In genomic region chr4:167896260-167896659, GRCh38 we compare ENCODE assay signal across 8 cellular contexts.
A peak's percentile ranks its signal among the peaks of the same experiment; 100 is the strongest.
DNase-seq lines count a peak whose midpoint lies in the region; ATAC-seq, FAIRE-seq and TF ChIP-seq lines count a peak whose summit lies in the region.
"Not testable (repeated sequence)": the region's sequence is repeated elsewhere in the genome, so short reads cannot be mapped to it uniquely, and the experiment has no call there.

No MANE protein-coding gene starts in this region.

- not testable (repeated sequence) for TF ChIP-seq POLR2A in endothelial cell of umbilical vein (IDR thresholded peaks at IDR 0.05; ENCODE audit: low read depth, low read length)

- peak overlapping the region; percentile 53 for H3K27ac Mint-ChIP-seq in Caco-2 (ENCODE audit: unreplicated experiment)
- peak overlapping the region; percentile 82; the same call in 1 of the 2 replicates for H3K27ac Mint-ChIP-seq in HFFc6

- H4K91ac ChIP-seq in trophoblast cell (ENCODE audit: low read depth, low read length): peak overlapping the region; percentile 85

- H3K27me3 ChIP-seq in Caco-2 (replicated peaks; ENCODE audit: control insufficient read depth, insufficient read depth, low read length); RWPE2 (ENCODE audit: insufficient read depth, poor library complexity, severe bottlenecking); brain microvascular endothelial cell (replicated peaks); endothelial cell of umbilical vein (ENCODE audit: control insufficient read depth in 2 of 2, insufficient read depth in 2 of 2, low read length in 2 of 2); trophoblast cell (ENCODE audit: insufficient read depth, low read length): not testable (repeated sequence)

- intact Hi-C loops in Caco-2 (cut with micrococcal nuclease; ENCODE audit: unreplicated experiment): loop anchor here (5.0 kb wide), 1 partner anchor 181 kb away; no protein-coding TSS in a partner anchor
- intact Hi-C loops in endothelial cell of umbilical vein (cut with micrococcal nuclease): not testable (repeated sequence)

- H3K4me3 ChIP-seq in Caco-2 (ENCODE audit: low read depth, low read length); brain microvascular endothelial cell (ENCODE audit: low read depth, low read length); endothelial cell of umbilical vein (replicated peaks in 1 of 3; ENCODE audit: insufficient read depth in 1 of 3, low read depth in 1 of 3, low read length in 3 of 3); trophoblast cell (ENCODE audit: low read depth, low read length): not testable (repeated sequence)
- H3K4me3 ChIP-seq in RWPE2 (ENCODE audit: severe bottlenecking): peak overlapping the region; percentile 14

- H3K18ac ChIP-seq in trophoblast cell (ENCODE audit: low read length): not testable (repeated sequence)

- no CpG with 5 or more reads among the region's 3 CpGs for WGBS in trophoblast cell (ENCODE audit: extremely low coverage, insufficient coverage, insufficient read length)

- H3K9ac ChIP-seq in endothelial cell of umbilical vein (replicated peaks; ENCODE audit: extremely low read depth, insufficient read depth, low read length); trophoblast cell (ENCODE audit: low read length): not testable (repeated sequence)

- not testable (repeated sequence) for H3K36me3 ChIP-seq in Caco-2 (ENCODE audit: control insufficient read depth, insufficient read depth, low read length); RWPE2 (ENCODE audit: low read depth); brain microvascular endothelial cell (replicated peaks); endothelial cell of umbilical vein (ENCODE audit: control insufficient read depth in 2 of 2, extremely low read depth in 1 of 2, insufficient read depth in 2 of 2, low read length in 2 of 2); trophoblast cell (ENCODE audit: control insufficient read depth in 1 of 2, insufficient read depth in 2 of 2, low read length in 2 of 2)

- not testable (repeated sequence) for H2BK5ac ChIP-seq in trophoblast cell (ENCODE audit: low read depth, low read length, poor library complexity)

- not testable (repeated sequence) for H3K23ac ChIP-seq in trophoblast cell (ENCODE audit: low read length)

- H3K4me3 Mint-ChIP-seq in Caco-2 (ENCODE audit: unreplicated experiment): not testable (repeated sequence)
- H3K4me3 Mint-ChIP-seq in HFFc6: peak overlapping the region; percentile 72; the same call in 1 of the 2 replicates

- H2AFZ ChIP-seq in endothelial cell of umbilical vein (ENCODE audit: low read depth, low read length): not testable (repeated sequence)
- peak overlapping the region; percentile 28 for H2AFZ ChIP-seq in trophoblast cell (ENCODE audit: insufficient read depth, low read length, poor library complexity)

- not testable (repeated sequence) for H2BK12ac ChIP-seq in trophoblast cell (ENCODE audit: low read length)

- H3K4me1 Mint-ChIP-seq in Caco-2 (ENCODE audit: low read depth, unreplicated experiment): not testable (repeated sequence)
- peaks cover 60% of the 10 kb centered on the region for H3K4me1 Mint-ChIP-seq in HFFc6 (ENCODE audit: low read depth)

- peak overlapping the region; percentile 28 for H3K14ac ChIP-seq in trophoblast cell (ENCODE audit: low read length)

- H3K9me1 ChIP-seq in endothelial cell of umbilical vein (replicated peaks; ENCODE audit: control insufficient read depth, extremely low read depth, insufficient read depth, low read length): not testable (repeated sequence)

- dilution Hi-C loops in endothelial cell of umbilical vein (cut with MboI; ENCODE audit: extremely low pct_ligation_motif_present, low sequenced_read_pairs): not testable (repeated sequence)

- not testable (repeated sequence) for H3K27me3 Mint-ChIP-seq in Caco-2 (ENCODE audit: insufficient read depth, unreplicated experiment); HFFc6 (ENCODE audit: insufficient read depth)

- not testable (repeated sequence) for H4K20me1 ChIP-seq in endothelial cell of umbilical vein (replicated peaks; ENCODE audit: control insufficient read depth, extremely low read depth, insufficient read depth, low read length)

- not testable (repeated sequence) for ATAC-seq in RWPE2 (ENCODE audit: low read depth)

- H2BK120ac ChIP-seq in trophoblast cell (ENCODE audit: insufficient read depth, low read length, poor library complexity): peak overlapping the region; percentile 95

- H3K36me3 Mint-ChIP-seq in Caco-2 (ENCODE audit: insufficient read depth, unreplicated experiment); HFFc6 (ENCODE audit: low read depth): not testable (repeated sequence)

- BruUV-seq in Caco-2 (replicated peaks; lab: Mats Ljungman, UMichigan); endothelial cell of umbilical vein (replicated peaks; lab: Mats Ljungman, UMichigan): not testable (repeated sequence)

- H3K27ac ChIP-seq in RWPE2 (ENCODE audit: poor library complexity, severe bottlenecking): peak overlapping the region; percentile 96
- peak overlapping the region; percentile 74 for H3K27ac ChIP-seq in brain microvascular endothelial cell
- not testable (repeated sequence) for H3K27ac ChIP-seq in endothelial cell of umbilical vein (ENCODE audit: insufficient read depth, low read depth, low read length)
- peak overlapping the region; percentile 81 for H3K27ac ChIP-seq in trophoblast cell (ENCODE audit: low read depth, low read length)

- H4K12ac ChIP-seq in trophoblast cell (ENCODE audit: low read depth, low read length): not testable (repeated sequence)

- H3K79me2 ChIP-seq in endothelial cell of umbilical vein (ENCODE audit: control insufficient read depth, insufficient read depth, low read length); trophoblast cell (ENCODE audit: control insufficient read depth, insufficient read depth, low read length, poor library complexity): not testable (repeated sequence)

- in situ Hi-C loops in brain microvascular endothelial cell (cut with HindIII; ENCODE audit: low pct_ligation_motif_present, low sequenced_read_pairs): not testable (repeated sequence)

- POLR2A ChIA-PET in Caco-2 (lab: Charles Lee); endothelial cell of umbilical vein (lab: Charles Lee): not testable (repeated sequence)

- peaks cover 11% of the 10 kb centered on the region for H3K4me1 ChIP-seq in Caco-2
- peaks cover 26% of the 10 kb centered on the region for H3K4me1 ChIP-seq in RWPE2 (ENCODE audit: insufficient read depth, poor library complexity, severe bottlenecking)
- not testable (repeated sequence) for H3K4me1 ChIP-seq in endothelial cell of umbilical vein (ENCODE audit: control insufficient read depth, extremely low read depth, insufficient read depth, low read length)
- peaks cover 11% of the 10 kb centered on the region in 2 experiments for H3K4me1 ChIP-seq in trophoblast cell (ENCODE audit: control insufficient read depth in 1 of 2, insufficient read depth in 2 of 2, low read length in 2 of 2)

- FAIRE-seq in endothelial cell of umbilical vein (lab: Jason Lieb, UNC): not testable (repeated sequence)

- H3K4me2 ChIP-seq in endothelial cell of umbilical vein (ENCODE audit: insufficient read depth, low read length); trophoblast cell (ENCODE audit: low read length): not testable (repeated sequence)

- not testable (repeated sequence) for H3K4ac ChIP-seq in trophoblast cell (ENCODE audit: low read depth, low read length)

- CTCF ChIA-PET in Caco-2 (lab: Charles Lee); endothelial cell of umbilical vein (lab: Charles Lee): not testable (repeated sequence)

- peaks cover 16% of the 10 kb centered on the region for H3K79me1 ChIP-seq in trophoblast cell (ENCODE audit: low read length)

- H4K8ac ChIP-seq in trophoblast cell (ENCODE audit: low read depth, low read length): peak overlapping the region; percentile 86

- H3K9me3 ChIP-seq in Caco-2; RWPE2 (ENCODE audit: severe bottlenecking); endothelial cell of umbilical vein (replicated peaks; ENCODE audit: control insufficient read depth, insufficient read depth, low read length); trophoblast cell (ENCODE audit: insufficient read depth, low read depth, low read length): not testable (repeated sequence)

- H3K9me3 Mint-ChIP-seq in Caco-2 (ENCODE audit: unreplicated experiment): peaks cover 20% of the 10 kb centered on the region
- not testable (repeated sequence) for H3K9me3 Mint-ChIP-seq in HFFc6

- DNase-seq in Caco-2; HFFc6; RWPE2 (ENCODE audit: low spot score); brain microvascular endothelial cell; trophoblast cell: not testable (repeated sequence)
- DNase-seq in endothelial cell of umbilical vein (ENCODE audit: low read depth, low spot score) (peak; percentile 28), glomerular visceral epithelial cell (ENCODE audit: extremely low spot score) (peak; percentile 6), mucosa of gallbladder (ENCODE audit: low spot score) (peak; percentile 40)

- not testable (repeated sequence) for H2AK5ac ChIP-seq in trophoblast cell (ENCODE audit: low read length)

- not testable (repeated sequence) for TF ChIP-seq CTCF in Caco-2 (IDR thresholded peaks at IDR 0.05; ENCODE audit: insufficient read depth in 1 of 2, low read depth in 1 of 2, low read length in 1 of 2, severe bottlenecking in 1 of 2, unreplicated experiment in 1 of 2); HFFc6 (IDR thresholded peaks at IDR 0.05); RWPE2 (IDR thresholded peaks at IDR 0.05; ENCODE audit: poor library complexity, severe bottlenecking); brain microvascular endothelial cell (IDR thresholded peaks at IDR 0.05; ENCODE audit: low read depth, low read length, missing control alignments); endothelial cell of umbilical vein (IDR thresholded peaks at IDR 0.05; ENCODE audit: extremely low read depth in 1 of 2, insufficient read depth in 1 of 2, low read depth in 1 of 2, low read length in 2 of 2)
